Comparison of ENCODE assay signal across 8 cellular contexts in the genomic region with DNA sequence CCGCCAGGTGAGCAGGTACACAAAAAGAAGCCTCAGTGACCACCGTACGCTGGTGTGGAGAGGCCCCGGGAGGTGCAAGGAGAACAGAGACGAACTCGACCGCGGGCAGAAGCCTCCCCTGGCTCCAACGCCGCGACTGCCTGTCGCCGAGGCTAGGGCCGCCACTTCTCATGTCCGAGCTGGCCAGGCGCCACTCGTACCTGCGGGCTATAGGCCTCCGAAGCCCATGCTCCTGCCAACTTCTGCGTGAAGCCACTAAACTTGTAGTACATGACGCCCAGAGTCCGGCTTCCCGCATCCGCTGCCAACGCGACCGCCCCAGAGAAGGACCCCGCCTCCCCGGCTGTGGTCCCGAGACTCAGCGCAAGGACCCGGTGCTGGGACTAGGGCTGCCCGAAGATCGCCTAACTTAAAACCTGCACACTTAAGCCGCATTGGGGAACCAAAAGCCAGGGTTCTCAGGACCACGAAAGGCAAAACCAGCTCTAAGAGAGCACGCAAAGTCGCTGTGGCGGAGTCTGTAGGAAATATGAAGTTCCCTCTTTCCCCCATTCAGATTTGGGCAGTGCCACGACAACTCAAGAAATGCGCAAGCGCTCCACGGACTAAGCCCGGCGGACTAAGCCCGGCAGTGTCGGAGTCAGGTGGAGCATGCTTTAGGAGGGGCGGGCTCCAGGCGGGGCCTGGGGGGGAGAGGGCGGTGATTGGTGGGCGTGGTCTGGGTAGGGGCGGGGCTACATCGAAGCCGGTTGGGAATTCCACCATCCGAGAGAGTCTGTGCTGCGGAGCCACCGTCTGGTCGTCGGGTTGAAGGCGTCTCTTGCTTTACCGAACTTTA. TPM values are rescaled to one million over a fixed set of nuclear protein-coding genes. Genes with fewer than 3 reads are reported as not detected.
DNase-seq lines count a peak whose midpoint lies in the region; ATAC-seq and TF ChIP-seq lines count a peak whose summit lies in the region.

A gene with protein sequence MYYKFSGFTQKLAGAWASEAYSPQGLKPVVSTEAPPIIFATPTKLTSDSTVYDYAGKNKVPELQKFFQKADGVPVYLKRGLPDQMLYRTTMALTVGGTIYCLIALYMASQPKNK (minus strand): TSS at position 328 of the 838 bp plus-strand sequence. CDS start 56 bp downstream, at position 272.

- peak within 1 kb of the TSS; percentile 90 for H3K4me3 Mint-ChIP-seq in T-helper 2 cell treated with Interferon-gamma antibody and Interleukin-4, amounts not matched to agents 5 μg/mL and 100 μg/mL, for 36 hours

- intact Hi-C loops in ascending aorta (cut with DNase I) (loop anchor here (1.0 to 2.0 kb wide), 3 partner anchors 19 to 520 kb away; no protein-coding TSS in a partner anchor), right cardiac atrium (cut with DNase I) (loop anchor here in 1 of 4 donors (5.0 kb wide), 1 partner anchor 264 kb away; no protein-coding TSS in a partner anchor), vagina (cut with DNase I) (no loop called here)

- H3K27ac ChIP-seq in ascending aorta (peak within 1 kb of the TSS; percentile 82 to 95), right cardiac atrium (ENCODE audit: low read length) (peak within 1 kb of the TSS; percentile 90), vagina (peak within 1 kb of the TSS; percentile 94)

- peak within 1 kb of the TSS; percentile 61 to 97 for H3K4me3 ChIP-seq in ascending aorta
- peak within 1 kb of the TSS; percentile 79 for H3K4me3 ChIP-seq in right cardiac atrium (ENCODE audit: low read length)
- peak within 1 kb of the TSS; percentile 54 to 91 for H3K4me3 ChIP-seq in vagina

- H3K9me3 ChIP-seq in ascending aorta = no peaks in the 10 kb centered on the region
- H3K9me3 ChIP-seq in right cardiac atrium (ENCODE audit: control insufficient read depth, low read length) = no peaks in the 10 kb centered on the region
- no peaks in the 10 kb centered on the region for H3K9me3 ChIP-seq in vagina

- WGBS in right cardiac atrium = under 1% methylated on average over 61 of the region's 61 CpGs

- no peaks in the 10 kb centered on the region for H3K27me3 ChIP-seq in ascending aorta
- H3K27me3 ChIP-seq in right cardiac atrium (ENCODE audit: control insufficient read depth, insufficient read depth) = no peaks in the 10 kb centered on the region
- no peaks in the 10 kb centered on the region for H3K27me3 ChIP-seq in vagina

- H3K36me3 ChIP-seq in ascending aorta = no peaks in the 10 kb centered on the region
- H3K36me3 ChIP-seq in vagina = no peaks in the 10 kb centered on the region

- H3K27ac Mint-ChIP-seq in T-helper 2 cell treated with Interferon-gamma antibody and Interleukin-4, amounts not matched to agents 5 μg/mL and 100 μg/mL, for 36 hours = peak within 1 kb of the TSS; percentile 98

- DNase-seq in NCI-H1930 (lab: John Stamatoyannopoulos, UW) = peak; percentile 93 to 94
- peak; percentile 90 for DNase-seq in T-helper 2 cell treated with Interferon-gamma antibody and Interleukin-4, amounts not matched to agents 5 μg/mL and 100 μg/mL, for 36 hours (ENCODE audit: low spot score)
- DNase-seq in ascending aorta (ENCODE audit: low spot score in 2 of 2) = peak; percentile 83 to 97
- peak; percentile 97 to 98 (median 98) for DNase-seq in right cardiac atrium
- DNase-seq in putamen (ENCODE audit: low spot score) = peak; percentile 98
- DNase-seq in vagina (ENCODE audit: extremely low spot score in 2 of 2) = peak; percentile 97 to 99

- no peaks in the 10 kb centered on the region for H3K27me3 Mint-ChIP-seq in T-helper 2 cell treated with Interferon-gamma antibody and Interleukin-4, amounts not matched to agents 5 μg/mL and 100 μg/mL, for 36 hours (ENCODE audit: low read depth)

- peak in 1 of 2 donors; percentile 63 for TF ChIP-seq POLR2A in vagina (IDR thresholded peaks at IDR 0.05)

- H3K4me1 Mint-ChIP-seq in T-helper 2 cell treated with Interferon-gamma antibody and Interleukin-4, amounts not matched to agents 5 μg/mL and 100 μg/mL, for 36 hours (ENCODE audit: low read depth) = peaks cover 37% of the 10 kb centered on the region

- peaks cover 12% of the 10 kb centered on the region for H3K36me3 Mint-ChIP-seq in T-helper 2 cell treated with Interferon-gamma antibody and Interleukin-4, amounts not matched to agents 5 μg/mL and 100 μg/mL, for 36 hours (ENCODE audit: low read depth)

- TF ChIP-seq CTCF in ascending aorta (IDR thresholded peaks at IDR 0.05) (peak; percentile 3 to 56 (median 36)), vagina (IDR thresholded peaks at IDR 0.05) (peak in 1 of 3 experiments; percentile 30)

- peaks cover 0 to 23% of the 10 kb centered on the region in 2 donors for H3K4me1 ChIP-seq in ascending aorta
- peaks cover 1% of the 10 kb centered on the region for H3K4me1 ChIP-seq in right cardiac atrium (ENCODE audit: control insufficient read depth, insufficient read depth, low read length)
- peaks cover 47% of the 10 kb centered on the region for H3K4me1 ChIP-seq in vagina

- no peaks in the 10 kb centered on the region for H3K9me3 Mint-ChIP-seq in T-helper 2 cell treated with Interferon-gamma antibody and Interleukin-4, amounts not matched to agents 5 μg/mL and 100 μg/mL, for 36 hours

- ATAC-seq in GM18502 (IDR thresholded peaks at IDR 0.05; ENCODE audit: poor library complexity, unreplicated experiment) (peak; percentile 92), HG02970 (IDR thresholded peaks at IDR 0.05; ENCODE audit: low FRiP score, unreplicated experiment) (peak; percentile 86), right cardiac atrium (peak; percentile 99)

RNA-seq across cellular contexts. Expression of the gene that starts here (rescaled TPM):
- 35.2 TPM for total RNA-seq in ascending aorta
- total RNA-seq in right cardiac atrium = 100 to 1,000 TPM in 3 of 4 donors, 10 to 100 TPM in 1; 96.1 to 128 (median 108) TPM
- polyA plus RNA-seq in right cardiac atrium = 114 TPM
- total RNA-seq in vagina = 83.2 TPM

Comparison
In these comparisons a context has a peak if more than half of its experiments do, and no peak if none do; other contexts are left out.
1. Peak in every context shown above with its lines: DNase-seq, ATAC-seq, H3K4me3 ChIP-seq and H3K27ac ChIP-seq.